ENCODE assay signal across 34 cellular contexts in genomic region chr2:222271854-222272253, GRCh38. TPM values are rescaled to one million over a fixed set of nuclear protein-coding genes. Genes with fewer than 3 reads are reported as not detected.
"Had no signal": no experiment of that assay in that cellular context is flagged by ENCODE, and none has a peak within 500 bp of the region (broad histone marks: within the 10 kb centered on the region; RNA-seq: fewer than 3 reads in every experiment).

No MANE protein-coding gene starts in this region.

- H3K9me3 ChIP-seq: heart left ventricle, left lung, lower lobe of right lung, neutrophil, ovary, tibial nerve, uterus had no signal

- H3K4me1 Mint-ChIP-seq: immature natural killer cell; naive B cell; natural killer cell; stimulated activated memory B cell treated with anti-CD40 and anti-IgM and Interleukin-4, amounts not matched to agents 10 μg/mL and 1 μg/mL and 100 μg/mL, for 72 hours; stimulated activated naive CD8-positive, alpha-beta T cell treated with anti-CD3 and anti-CD28 coated beads, Interleukin-15, amount 100 ng/mL, for 72 hours had no signal

- H3K27ac Mint-ChIP-seq: immature natural killer cell; naive B cell; natural killer cell; progenitor cell of endocrine pancreas; stimulated activated memory B cell treated with anti-CD40 and anti-IgM and Interleukin-4, amounts not matched to agents 10 μg/mL and 1 μg/mL and 100 μg/mL, for 72 hours; stimulated activated naive CD8-positive, alpha-beta T cell treated with anti-CD3 and anti-CD28 coated beads, Interleukin-15, amount 100 ng/mL, for 72 hours; type B pancreatic cell had no signal

- H3K27me3 Mint-ChIP-seq: stimulated activated naive CD8-positive, alpha-beta T cell treated with anti-CD3 and anti-CD28 coated beads, Interleukin-15, amount 100 ng/mL, for 72 hours had no signal

- H3K4me3 ChIP-seq: heart left ventricle, left lung, lower lobe of right lung, ovary, tibial nerve, uterus had no signal

- H3K4me3 Mint-ChIP-seq: immature natural killer cell; mesothelial cell of epicardium; naive B cell; natural killer cell; stimulated activated memory B cell treated with anti-CD40 and anti-IgM and Interleukin-4, amounts not matched to agents 10 μg/mL and 1 μg/mL and 100 μg/mL, for 72 hours; stimulated activated naive CD8-positive, alpha-beta T cell treated with anti-CD3 and anti-CD28 coated beads, Interleukin-15, amount 100 ng/mL, for 72 hours; type B pancreatic cell had no signal

- H3K9me3 Mint-ChIP-seq: mesothelial cell of epicardium; natural killer cell; stimulated activated memory B cell treated with anti-CD40 and anti-IgM and Interleukin-4, amounts not matched to agents 10 μg/mL and 1 μg/mL and 100 μg/mL, for 72 hours; stimulated activated naive CD8-positive, alpha-beta T cell treated with anti-CD3 and anti-CD28 coated beads, Interleukin-15, amount 100 ng/mL, for 72 hours; type B pancreatic cell had no signal

- H3K27ac ChIP-seq: heart left ventricle, left lung, lower lobe of right lung, neutrophil, ovary, tibial nerve, uterus had no signal

- H3K4me1 ChIP-seq: heart left ventricle, left lung, lower lobe of right lung, tibial nerve, uterus had no signal

- H3K27me3 ChIP-seq: ovary had no signal

- DNase-seq: heart left ventricle; hypothalamus; immature natural killer cell; kidney; left colon; left lung; lower lobe of right lung; mammary epithelial cell; mesenchymal stem cell; naive B cell; natural killer cell; ovary; retina; right cardiac atrium; small intestine; stimulated activated CD4-positive, alpha-beta T cell treated with anti-CD3 and anti-CD28 coated beads, Interleukin-1b, Interleukin-23, amount 100 ng/mL, for 48 hours; stimulated activated CD4-positive, alpha-beta T cell treated with anti-CD3 and anti-CD28 coated beads, Interleukin-2, amount 100 ng/mL, for 48 hours; stimulated activated CD4-positive, alpha-beta T cell treated with anti-CD3 and anti-CD28 coated beads, Interleukin-4, amount 100 ng/mL, for 4 hours; stimulated activated CD8-positive, alpha-beta memory T cell treated with anti-CD3 and anti-CD28 coated beads, Interleukin-4, amount 100 ng/mL, for 48 hours; stimulated activated naive CD4-positive, alpha-beta T cell treated with Interleukin-2 at 50 U/mL for 16 hours; stimulated activated naive CD8-positive, alpha-beta T cell treated with anti-CD3 and anti-CD28 coated beads, Interleukin-15, amount 100 ng/mL, for 72 hours; substantia nigra; uterus had no signal

- ATAC-seq: heart left ventricle; left colon; left lung; lower lobe of right lung; natural killer cell; right cardiac atrium; sciatic nerve; stimulated activated memory B cell treated with anti-CD40 and anti-IgM and Interleukin-4, amounts not matched to agents 10 μg/mL and 1 μg/mL and 100 μg/mL, for 72 hours; stimulated activated naive CD8-positive, alpha-beta T cell treated with anti-CD3 and anti-CD28 coated beads, Interleukin-15, amount 100 ng/mL, for 72 hours had no signal

- H3K36me3 ChIP-seq: heart left ventricle, left lung, lower lobe of right lung, neutrophil, ovary, tibial nerve, uterus had no signal

- H3K36me3 Mint-ChIP-seq: immature natural killer cell; mesothelial cell of epicardium; naive B cell; natural killer cell; stimulated activated memory B cell treated with anti-CD40 and anti-IgM and Interleukin-4, amounts not matched to agents 10 μg/mL and 1 μg/mL and 100 μg/mL, for 72 hours; type B pancreatic cell had no signal

RNA-seq across cellular contexts. Expression of gene PAX3, which starts 26.9 kb away (rescaled TPM):
- total RNA-seq: kidney, left colon, left lung, liver, lower lobe of right lung, mammary epithelial cell, natural killer cell, omental fat pad, ovary, progenitor cell of endocrine pancreas, sciatic nerve, tibial nerve, ureter, uterus had no signal
- polyA plus RNA-seq: heart left ventricle, immature natural killer cell, liver, mammary epithelial cell, neural cell, ovary, small intestine had no signal
